In genomic region chr4:39458505-39459300, GRCh38 we compare ENCODE assay signal across 8 cellular contexts. TPM values are rescaled to one million over a fixed set of nuclear protein-coding genes. Genes with fewer than 3 reads are reported as not detected.
DNase-seq lines count a peak whose midpoint lies in the region; ATAC-seq and TF ChIP-seq lines count a peak whose summit lies in the region.

Gene LIAS, plus strand, starts transcription at chr4:39459056. Its CDS starts 62 bp downstream, at chr4:39459118.
Gene RPL9, minus strand, starts transcription at chr4:39458922. Its CDS starts 483 bp downstream, at chr4:39458439.

- peak within 1 kb of the TSS; percentile 100 for H3K27ac Mint-ChIP-seq in activated T-cell treated with anti-CD3 and anti-CD28 coated beads, Interleukin-2, amount 50 U/mL, for 24 hours

- H3K4me3 Mint-ChIP-seq in activated T-cell treated with anti-CD3 and anti-CD28 coated beads, Interleukin-2, amount 50 U/mL, for 24 hours = peak within 1 kb of the TSS; percentile 99

- in situ Hi-C loops in KBM-7 (cut with MboI; ENCODE audit: low pct_unique_long_range_greater_than_20kb, low sequenced_read_pairs) = no loop called here

- no peak for TF ChIP-seq CTCF in epithelial cell of proximal tubule (conservative IDR thresholded peaks at IDR 0.05; ENCODE audit: low read depth, low read length)

- H3K4me3 ChIP-seq in epithelial cell of proximal tubule (ENCODE audit: low read depth, low read length) = peak within 1 kb of the TSS; percentile 100

- H3K27me3 Mint-ChIP-seq in activated T-cell treated with anti-CD3 and anti-CD28 coated beads, Interleukin-2, amount 50 U/mL, for 24 hours = no peaks in the 10 kb centered on the region

- DNase-seq in DMS153 treated with DMSO at 0.1 percent for 48 hours (lab: John Stamatoyannopoulos, UW; ENCODE audit: unreplicated experiment) (peak; percentile 53), KBM-7 (peak; percentile 98), epithelial cell of proximal tubule (ENCODE audit: low read depth) (peak; percentile 94), mucosa of gallbladder (ENCODE audit: low spot score) (peak; percentile 98)
- DNase-seq in activated T-cell treated with anti-CD3 and anti-CD28 coated beads, Interleukin-2, amount 50 U/mL, for 24 hours = peak; percentile 95
- DNase-seq in stimulated activated CD8-positive, alpha-beta memory T cell treated with anti-CD3 and anti-CD28 coated beads, Interleukin-4, amount 100 ng/mL, for 4 hours (ENCODE audit: low read depth in 2 of 2, low spot score in 1 of 2) = peak; percentile 88 to 89

- H3K9me3 Mint-ChIP-seq in activated T-cell treated with anti-CD3 and anti-CD28 coated beads, Interleukin-2, amount 50 U/mL, for 24 hours = no peaks in the 10 kb centered on the region

- H3K4me1 Mint-ChIP-seq in activated T-cell treated with anti-CD3 and anti-CD28 coated beads, Interleukin-2, amount 50 U/mL, for 24 hours (ENCODE audit: low read depth) = peaks cover 48% of the 10 kb centered on the region

- peak; percentile 83 for ATAC-seq in GM21717 (IDR thresholded peaks at IDR 0.05; ENCODE audit: unreplicated experiment)

- H3K36me3 Mint-ChIP-seq in activated T-cell treated with anti-CD3 and anti-CD28 coated beads, Interleukin-2, amount 50 U/mL, for 24 hours (ENCODE audit: low read depth) = peaks cover 88% of the 10 kb centered on the region

TF ChIP-seq in PFSK-1, 5 proteins besides CTCF, POLR2A, EP300 and RAD21:
- TF ChIP-seq FOXP2 (optimal IDR thresholded peaks at IDR 0.05; ENCODE audit: borderline replicate concordance, extremely low read depth, extremely low read length, insufficient read depth) = peak; percentile 44
- peak; percentile 98 for TF ChIP-seq POLR2AphosphoS5 (IDR thresholded peaks at IDR 0.05; ENCODE audit: low read depth, low read length)
- peak; percentile 99 for TF ChIP-seq TAF1 (IDR thresholded peaks at IDR 0.05; ENCODE audit: borderline replicate concordance, insufficient read depth, low read length)
- peak in 1 of 2 experiments; percentile 6; a peak in 2 of 4 replicates for TF ChIP-seq REST (IDR thresholded peaks at IDR 0.05; ENCODE audit: insufficient read depth in 1 of 2, low read depth in 2 of 2, low read length in 2 of 2)
- 0 out of 2 replicates have a peak, but pooled peaks have one; percentile 39 for TF ChIP-seq SIN3A (IDR thresholded peaks at IDR 0.05; ENCODE audit: borderline replicate concordance, insufficient read depth, low read length)

RNA-seq across cellular contexts. Expression of gene LIAS, which starts in this region (rescaled TPM):
- polyA plus RNA-seq in PFSK-1 (2012; ENCODE audit: insufficient read length, low read depth) = 13.2 TPM
- total RNA-seq in epithelial cell of proximal tubule (10.9 and 13.5 TPM in 2 replicates), mucosa of gallbladder (14.7 TPM)

RNA-seq across cellular contexts. Expression of gene RPL9, which starts in this region (rescaled TPM):
- polyA plus RNA-seq in PFSK-1 (2012; ENCODE audit: insufficient read length, low read depth) = 572 TPM
- total RNA-seq in epithelial cell of proximal tubule (3,007 and 3,128 TPM in 2 replicates), mucosa of gallbladder (1,194 TPM)

Comparison
In these comparisons a context has a peak if more than half of its experiments do, and no peak if none do; other contexts are left out.
1. Peak in every context shown above with its lines: DNase-seq, ATAC-seq and H3K4me3 ChIP-seq.